ENCODE assay signal across 8 cellular contexts in genomic region chr14:24216345-24216699, GRCh38. TPM values are rescaled to one million over a fixed set of nuclear protein-coding genes. Genes with fewer than 3 reads are reported as not detected.
DNase-seq lines count a peak whose midpoint lies in the region; ATAC-seq and TF ChIP-seq lines count a peak whose summit lies in the region.

No MANE protein-coding gene starts in this region.

- H3K9me3 ChIP-seq in Caco-2: no peaks in the 10 kb centered on the region
- no peaks in the 10 kb centered on the region for H3K9me3 ChIP-seq in OCI-LY3 (ENCODE audit: insufficient read depth, low read length)

- H3K4me1 Mint-ChIP-seq in Caco-2 (ENCODE audit: low read depth, unreplicated experiment): peaks cover 13% of the 10 kb centered on the region
- peaks cover 34% of the 10 kb centered on the region in 2 donors for H3K4me1 Mint-ChIP-seq in effector memory CD8-positive, alpha-beta T cell (ENCODE audit: low read depth in 2 of 2)

- peak overlapping the region; percentile 88 for H3K27ac Mint-ChIP-seq in Caco-2 (ENCODE audit: unreplicated experiment)
- H3K27ac Mint-ChIP-seq in effector memory CD8-positive, alpha-beta T cell: peak overlapping the region; percentile 97 to 99

- TF ChIP-seq CTCF in Caco-2 (IDR thresholded peaks at IDR 0.05; ENCODE audit: insufficient read depth in 1 of 2, low read depth in 1 of 2, low read length in 1 of 2, severe bottlenecking in 1 of 2, unreplicated experiment in 1 of 2) (no peak), OCI-LY3 (IDR thresholded peaks at IDR 0.05; ENCODE audit: low read depth, low read length) (no peak)

- in situ Hi-C loops in G401 (cut with HindIII; ENCODE audit: low sequenced_read_pairs): no loop called here

- peaks cover 24% of the 10 kb centered on the region for H3K79me2 ChIP-seq in OCI-LY3 (ENCODE audit: low read length)

- H3K9ac ChIP-seq in OCI-LY3 (ENCODE audit: low read length) (no peak overlapping the region), rectal smooth muscle tissue (ENCODE audit: low read length) (no peak overlapping the region)

- no peaks in the 10 kb centered on the region for H3K27me3 Mint-ChIP-seq in Caco-2 (ENCODE audit: insufficient read depth, unreplicated experiment)
- H3K27me3 Mint-ChIP-seq in effector memory CD8-positive, alpha-beta T cell: no peaks in the 10 kb centered on the region

- H3K4me3 Mint-ChIP-seq in Caco-2 (ENCODE audit: unreplicated experiment): peak overlapping the region; percentile 87
- H3K4me3 Mint-ChIP-seq in effector memory CD8-positive, alpha-beta T cell: peak overlapping the region; percentile 90 to 94

- H2AFZ ChIP-seq in OCI-LY3 (ENCODE audit: low read depth, low read length): no peak overlapping the region

- no peaks in the 10 kb centered on the region for H4K20me1 ChIP-seq in OCI-LY3 (ENCODE audit: insufficient read depth, low read length)

- DNase-seq in Caco-2 (no peak), COLO668 (lab: John Stamatoyannopoulos, UW; ENCODE audit: unreplicated experiment) (no peak), G401 (ENCODE audit: low spot score) (no peak), GM03348 (ENCODE audit: low spot score) (no peak)
- DNase-seq in effector memory CD8-positive, alpha-beta T cell: no peak

- no peak for ATAC-seq in effector memory CD8-positive, alpha-beta T cell (replicated peaks)
- no peak for ATAC-seq in HG03025 (IDR thresholded peaks at IDR 0.05; ENCODE audit: low FRiP score, unreplicated experiment)

- CTCF ChIA-PET in Caco-2 (lab: Charles Lee): interaction anchor here (0.8 to 1.4 kb wide), 6 partner anchors 21 to 116 kb away, joined by 3 to 9 read pairs (median 4); partner anchors contain the start of genes IRF9, TINF2 and TM9SF1

- no peaks in the 10 kb centered on the region for H3K9me3 Mint-ChIP-seq in Caco-2 (ENCODE audit: unreplicated experiment)
- H3K9me3 Mint-ChIP-seq in effector memory CD8-positive, alpha-beta T cell: no peaks in the 10 kb centered on the region

- BruUV-seq in Caco-2 (replicated peaks; lab: Mats Ljungman, UMichigan): no TSS peak

- H3K4me3 ChIP-seq in Caco-2 (ENCODE audit: low read depth, low read length) (peak overlapping the region; percentile 70; the same call in 1 of the 2 replicates), OCI-LY3 (ENCODE audit: low read length) (peak overlapping the region; percentile 98), rectal smooth muscle tissue (ENCODE audit: low read length) (peak overlapping the region; percentile 80)

- intact Hi-C loops in Caco-2 (cut with micrococcal nuclease; ENCODE audit: unreplicated experiment): loop anchor here (1.0 kb wide), 3 partner anchors 16 to 81 kb away; partner anchors contain the start of genes GMPR2, NEDD8 and TINF2

- H3K4me1 ChIP-seq in Caco-2: peaks cover 12% of the 10 kb centered on the region
- peaks cover 20% of the 10 kb centered on the region for H3K4me1 ChIP-seq in OCI-LY3 (ENCODE audit: low read length)
- peaks cover 4% of the 10 kb centered on the region for H3K4me1 ChIP-seq in rectal smooth muscle tissue (ENCODE audit: control insufficient read depth, insufficient read depth, low read length)

- H3K36me3 ChIP-seq in Caco-2 (ENCODE audit: control insufficient read depth, insufficient read depth, low read length): no peaks in the 10 kb centered on the region; the same call in none of the 2 replicates
- no peaks in the 10 kb centered on the region for H3K36me3 ChIP-seq in OCI-LY3 (replicated peaks; ENCODE audit: low read depth, low read length)
- H3K36me3 ChIP-seq in rectal smooth muscle tissue (ENCODE audit: control insufficient read depth, insufficient read depth, low read length): peaks cover 1% of the 10 kb centered on the region

- peak overlapping the region; percentile 71 for H3K4me2 ChIP-seq in OCI-LY3 (ENCODE audit: low read length)

- POLR2A ChIA-PET in Caco-2 (lab: Charles Lee): interaction anchor here (0.8 to 1.0 kb wide), 2 partner anchors 21 to 26 kb away, joined by 7 to 16 read pairs; partner anchors contain the start of genes TINF2 and TM9SF1

- peaks cover 54% of the 10 kb centered on the region for H3K36me3 Mint-ChIP-seq in Caco-2 (ENCODE audit: insufficient read depth, unreplicated experiment)
- peaks cover 40% of the 10 kb centered on the region for H3K36me3 Mint-ChIP-seq in effector memory CD8-positive, alpha-beta T cell (ENCODE audit: insufficient read depth)

- H3K27me3 ChIP-seq in Caco-2 (replicated peaks; ENCODE audit: control insufficient read depth, insufficient read depth, low read length): no peaks in the 10 kb centered on the region
- H3K27me3 ChIP-seq in OCI-LY3 (ENCODE audit: low read depth, low read length): no peaks in the 10 kb centered on the region
- no peaks in the 10 kb centered on the region for H3K27me3 ChIP-seq in rectal smooth muscle tissue (ENCODE audit: control insufficient read depth, insufficient read depth, low read length)

- H3K27ac ChIP-seq in OCI-LY3 (ENCODE audit: low read length) (no peak overlapping the region), rectal smooth muscle tissue (ENCODE audit: low read depth, low read length) (peak overlapping the region; percentile 84)

RNA-seq across cellular contexts. Expression of gene MDP1, which starts 0.5 kb away (rescaled TPM):
- 19.6 and 20.5 TPM in 2 replicates for total RNA-seq in Caco-2 (2022)
- 16.6 and 16.9 TPM in 2 replicates for total RNA-seq in G401 (2014; rRNA removed; shearing (Covaris generic))

RNA-seq across cellular contexts. Expression of gene CHMP4A, which starts 3.0 kb away (rescaled TPM):
- total RNA-seq in Caco-2 (2022): 57.7 and 58.7 TPM in 2 replicates
- 30.8 and 40.4 TPM in 2 replicates for total RNA-seq in G401 (2014; rRNA removed; shearing (Covaris generic))

RNA-seq across cellular contexts. Expression of gene TSSK4, which starts 10.8 kb away (rescaled TPM):
- not detected in 2 replicates for total RNA-seq in Caco-2 (2022)
- not detected in 2 replicates for total RNA-seq in G401 (2014; rRNA removed; shearing (Covaris generic))

RNA-seq across cellular contexts. Expression of gene NEDD8, which starts 15.8 kb away (rescaled TPM):
- total RNA-seq in Caco-2 (2022): 210 and 218 TPM in 2 replicates
- total RNA-seq in G401 (2014; rRNA removed; shearing (Covaris generic)): 168 and 186 TPM in 2 replicates

RNA-seq across cellular contexts. Expression of gene GMPR2, which starts 16.4 kb away (rescaled TPM):
- 76.9 and 80.1 TPM in 2 replicates for total RNA-seq in Caco-2 (2022)
- 116 and 132 TPM in 2 replicates for total RNA-seq in G401 (2014; rRNA removed; shearing (Covaris generic))
